8 cellular contexts compared by ENCODE assay signal in genomic region chr3:141311496-141312358, GRCh38. TPM values are rescaled to one million over a fixed set of nuclear protein-coding genes. Genes with fewer than 3 reads are reported as not detected.
A peak's percentile ranks its signal among the peaks of the same experiment; 100 is the strongest.
DNase-seq lines count a peak whose midpoint lies in the region; ATAC-seq and TF ChIP-seq lines count a peak whose summit lies in the region.

No MANE protein-coding gene starts in this region.

- peak; percentile 96 for ATAC-seq in GM21526 (IDR thresholded peaks at IDR 0.05; ENCODE audit: low FRiP score, unreplicated experiment)

- H3K27me3 ChIP-seq in OCI-LY3 (ENCODE audit: low read depth, low read length) (no peaks in the 10 kb centered on the region), mucosa of rectum (ENCODE audit: control insufficient read depth in 2 of 2, insufficient read depth in 2 of 2, low read length in 2 of 2) (no peaks in the 10 kb centered on the region)

- no peaks in the 10 kb centered on the region for H3K36me3 ChIP-seq in OCI-LY3 (replicated peaks; ENCODE audit: low read depth, low read length)
- no peaks in the 10 kb centered on the region for H3K36me3 ChIP-seq in mucosa of rectum (ENCODE audit: control insufficient read depth in 2 of 2, insufficient read depth in 2 of 2, low read length in 2 of 2)

- TF ChIP-seq CTCF in OCI-LY3 (IDR thresholded peaks at IDR 0.05; ENCODE audit: low read depth, low read length) (peak; percentile 74), epithelial cell of proximal tubule (conservative IDR thresholded peaks at IDR 0.05; ENCODE audit: low read depth, low read length) (peak; percentile 68)

- H2AFZ ChIP-seq in OCI-LY3 (ENCODE audit: low read depth, low read length) = peak overlapping the region; percentile 85

- peaks cover 11% of the 10 kb centered on the region for H3K4me1 ChIP-seq in OCI-LY3 (ENCODE audit: low read length)
- H3K4me1 ChIP-seq in mucosa of rectum (ENCODE audit: control insufficient read depth in 2 of 2, insufficient read depth in 2 of 2, low read length in 2 of 2) = peaks cover 12 to 18% of the 10 kb centered on the region in 2 donors

- H3K27ac ChIP-seq in OCI-LY3 (ENCODE audit: low read length) (no peak overlapping the region), mucosa of rectum (ENCODE audit: low read depth in 2 of 2, low read length in 2 of 2) (peak overlapping the region; percentile 75 to 84)

- H3K9me3 ChIP-seq in OCI-LY3 (ENCODE audit: insufficient read depth, low read length) (no peaks in the 10 kb centered on the region), mucosa of rectum (ENCODE audit: control insufficient read depth in 2 of 2, low read length in 2 of 2) (no peaks in the 10 kb centered on the region)

- H3K4me3 ChIP-seq in OCI-LY3 (ENCODE audit: low read length) = peak overlapping the region; percentile 85
- H3K4me3 ChIP-seq in epithelial cell of proximal tubule (ENCODE audit: low read depth, low read length) = peak overlapping the region; percentile 97
- peak overlapping the region; percentile 97 to 98 for H3K4me3 ChIP-seq in mucosa of rectum (ENCODE audit: low read length in 2 of 2)

- H3K79me2 ChIP-seq in OCI-LY3 (ENCODE audit: low read length) = peaks cover 8% of the 10 kb centered on the region

- H3K4me2 ChIP-seq in OCI-LY3 (ENCODE audit: low read length) = peak overlapping the region; percentile 96

- peak; percentile 96 for DNase-seq in DMS153 (lab: John Stamatoyannopoulos, UW)
- DNase-seq in HuH-7.5 (ENCODE audit: low spot score) = peak; percentile 76
- DNase-seq in activated T-cell treated with anti-CD3 and anti-CD28 coated beads for 4 hours = peak; percentile 97
- DNase-seq in epithelial cell of proximal tubule (ENCODE audit: low read depth) = no peak
- peak; percentile 99 for DNase-seq in stimulated activated CD8-positive, alpha-beta memory T cell treated with anti-CD3 and anti-CD28 coated beads, Interleukin-4, amount 100 ng/mL, for 48 hours

- no peaks in the 10 kb centered on the region for H4K20me1 ChIP-seq in OCI-LY3 (ENCODE audit: insufficient read depth, low read length)

- H3K9ac ChIP-seq in OCI-LY3 (ENCODE audit: low read length) = peak overlapping the region; percentile 76
- peak overlapping the region; percentile 71 to 87 for H3K9ac ChIP-seq in mucosa of rectum (ENCODE audit: low read depth in 1 of 2, low read length in 2 of 2)

RNA-seq across cellular contexts. Expression of gene ZBTB38, which starts 56.6 kb away (rescaled TPM):
- total RNA-seq in epithelial cell of proximal tubule = 41.7 and 51.5 TPM in 2 replicates
